Comparison of ENCODE assay signal across 1 cellular context in the genomic region with DNA sequence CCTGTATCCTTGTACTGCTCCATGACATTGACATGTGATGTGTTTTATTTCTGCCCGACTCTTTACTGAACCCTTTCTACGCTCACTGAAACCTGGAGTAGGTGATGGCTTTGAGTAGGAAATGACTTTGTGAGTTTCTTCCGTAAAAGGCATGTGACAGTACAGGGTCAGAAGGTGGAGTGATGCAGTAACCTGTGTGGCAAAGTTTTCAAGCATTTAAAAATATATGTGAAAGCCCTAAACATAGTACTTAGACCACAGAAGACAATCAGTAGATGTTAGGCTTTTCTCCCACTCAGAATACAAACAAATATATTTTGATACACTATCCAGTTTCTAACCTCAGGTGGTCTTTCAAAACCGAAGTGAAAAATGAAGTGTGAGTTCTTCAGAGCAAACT.
TF ChIP-seq lines count a peak whose summit lies in the region.

No MANE protein-coding gene starts in this region.

TF ChIP-seq in GM23338, 12 proteins besides CTCF, POLR2A, EP300 and RAD21 (continued from another document):
- no peak for TF ChIP-seq REST (IDR thresholded peaks at IDR 0.05; ENCODE audit: unreplicated experiment)
- TF ChIP-seq ZNF114 (CRISPR knock-in tag; IDR thresholded peaks at IDR 0.05), result no peak
- TF ChIP-seq, protein P1, sequence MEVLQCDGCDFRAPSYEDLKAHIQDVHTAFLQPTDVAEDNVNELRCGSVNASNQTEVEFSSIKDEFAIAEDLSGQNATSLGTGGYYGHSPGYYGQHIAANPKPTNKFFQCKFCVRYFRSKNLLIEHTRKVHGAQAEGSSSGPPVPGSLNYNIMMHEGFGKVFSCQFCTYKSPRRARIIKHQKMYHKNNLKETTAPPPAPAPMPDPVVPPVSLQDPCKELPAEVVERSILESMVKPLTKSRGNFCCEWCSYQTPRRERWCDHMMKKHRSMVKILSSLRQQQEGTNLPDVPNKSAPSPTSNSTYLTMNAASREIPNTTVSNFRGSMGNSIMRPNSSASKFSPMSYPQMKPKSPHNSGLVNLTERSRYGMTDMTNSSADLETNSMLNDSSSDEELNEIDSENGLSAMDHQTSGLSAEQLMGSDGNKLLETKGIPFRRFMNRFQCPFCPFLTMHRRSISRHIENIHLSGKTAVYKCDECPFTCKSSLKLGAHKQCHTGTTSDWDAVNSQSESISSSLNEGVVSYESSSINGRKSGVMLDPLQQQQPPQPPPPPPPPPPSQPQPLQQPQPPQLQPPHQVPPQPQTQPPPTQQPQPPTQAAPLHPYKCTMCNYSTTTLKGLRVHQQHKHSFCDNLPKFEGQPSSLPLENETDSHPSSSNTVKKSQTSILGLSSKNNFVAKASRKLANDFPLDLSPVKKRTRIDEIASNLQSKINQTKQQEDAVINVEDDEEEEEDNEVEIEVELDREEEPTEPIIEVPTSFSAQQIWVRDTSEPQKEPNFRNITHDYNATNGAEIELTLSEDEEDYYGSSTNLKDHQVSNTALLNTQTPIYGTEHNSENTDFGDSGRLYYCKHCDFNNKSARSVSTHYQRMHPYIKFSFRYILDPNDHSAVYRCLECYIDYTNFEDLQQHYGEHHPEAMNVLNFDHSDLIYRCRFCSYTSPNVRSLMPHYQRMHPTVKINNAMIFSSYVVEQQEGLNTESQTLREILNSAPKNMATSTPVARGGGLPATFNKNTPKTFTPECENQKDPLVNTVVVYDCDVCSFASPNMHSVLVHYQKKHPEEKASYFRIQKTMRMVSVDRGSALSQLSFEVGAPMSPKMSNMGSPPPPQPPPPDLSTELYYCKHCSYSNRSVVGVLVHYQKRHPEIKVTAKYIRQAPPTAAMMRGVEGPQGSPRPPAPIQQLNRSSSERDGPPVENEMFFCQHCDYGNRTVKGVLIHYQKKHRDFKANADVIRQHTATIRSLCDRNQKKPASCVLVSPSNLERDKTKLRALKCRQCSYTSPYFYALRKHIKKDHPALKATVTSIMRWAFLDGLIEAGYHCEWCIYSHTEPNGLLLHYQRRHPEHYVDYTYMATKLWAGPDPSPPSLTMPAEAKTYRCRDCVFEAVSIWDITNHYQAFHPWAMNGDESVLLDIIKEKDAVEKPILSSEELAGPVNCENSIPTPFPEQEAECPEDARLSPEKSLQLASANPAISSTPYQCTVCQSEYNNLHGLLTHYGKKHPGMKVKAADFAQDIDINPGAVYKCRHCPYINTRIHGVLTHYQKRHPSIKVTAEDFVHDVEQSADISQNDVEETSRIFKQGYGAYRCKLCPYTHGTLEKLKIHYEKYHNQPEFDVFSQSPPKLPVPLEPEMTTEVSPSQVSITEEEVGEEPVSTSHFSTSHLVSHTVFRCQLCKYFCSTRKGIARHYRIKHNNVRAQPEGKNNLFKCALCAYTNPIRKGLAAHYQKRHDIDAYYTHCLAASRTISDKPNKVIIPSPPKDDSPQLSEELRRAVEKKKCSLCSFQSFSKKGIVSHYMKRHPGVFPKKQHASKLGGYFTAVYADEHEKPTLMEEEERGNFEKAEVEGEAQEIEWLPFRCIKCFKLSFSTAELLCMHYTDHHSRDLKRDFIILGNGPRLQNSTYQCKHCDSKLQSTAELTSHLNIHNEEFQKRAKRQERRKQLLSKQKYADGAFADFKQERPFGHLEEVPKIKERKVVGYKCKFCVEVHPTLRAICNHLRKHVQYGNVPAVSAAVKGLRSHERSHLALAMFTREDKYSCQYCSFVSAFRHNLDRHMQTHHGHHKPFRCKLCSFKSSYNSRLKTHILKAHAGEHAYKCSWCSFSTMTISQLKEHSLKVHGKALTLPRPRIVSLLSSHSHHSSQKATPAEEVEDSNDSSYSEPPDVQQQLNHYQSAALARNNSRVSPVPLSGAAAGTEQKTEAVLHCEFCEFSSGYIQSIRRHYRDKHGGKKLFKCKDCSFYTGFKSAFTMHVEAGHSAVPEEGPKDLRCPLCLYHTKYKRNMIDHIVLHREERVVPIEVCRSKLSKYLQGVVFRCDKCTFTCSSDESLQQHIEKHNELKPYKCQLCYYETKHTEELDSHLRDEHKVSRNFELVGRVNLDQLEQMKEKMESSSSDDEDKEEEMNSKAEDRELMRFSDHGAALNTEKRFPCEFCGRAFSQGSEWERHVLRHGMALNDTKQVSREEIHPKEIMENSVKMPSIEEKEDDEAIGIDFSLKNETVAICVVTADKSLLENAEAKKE (CRISPR knock-in tag; IDR thresholded peaks at IDR 0.05), result no peak
- TF ChIP-seq ZNF331 (CRISPR knock-in tag; IDR thresholded peaks at IDR 0.05; ENCODE audit: low read depth), result no peak
- no peak for TF ChIP-seq EZH2 (IDR thresholded peaks at IDR 0.05; ENCODE audit: low read depth, unreplicated experiment)
